ENCODE assay signal across 26 cellular contexts in genomic region chr2:85012431-85012830, GRCh38. TPM values are rescaled to one million over a fixed set of nuclear protein-coding genes. Genes with fewer than 3 reads are reported as not detected.
DNase-seq lines count a peak whose midpoint lies in the region; ATAC-seq and TF ChIP-seq lines count a peak whose summit lies in the region.
"Had no signal": no experiment of that assay in that cellular context is flagged by ENCODE, and none has a peak within 500 bp of the region (broad histone marks: within the 10 kb centered on the region; RNA-seq: fewer than 3 reads in every experiment).

No MANE protein-coding gene starts in this region.

- no peak for TF ChIP-seq CTCF in CD8-positive, alpha-beta T cell (IDR thresholded peaks at IDR 0.05)
- no peak for TF ChIP-seq CTCF in activated CD8-positive, alpha-beta T cell treated with anti-CD3 and anti-CD28 coated beads for 36 hours (IDR thresholded peaks at IDR 0.05)
- TF ChIP-seq CTCF in osteoblast (IDR thresholded peaks at IDR 0.05; ENCODE audit: extremely low read depth, low read depth, low read length): no peak

- POLR2A ChIA-PET in activated CD4-positive, alpha-beta T cell treated with anti-CD3 and anti-CD28 coated beads, Interleukin-2, amount 10 ng/mL, durations not matched to agents 7 days and 5 days (lab: Charles Lee): no interaction called here
- POLR2A ChIA-PET in CD8-positive, alpha-beta T cell (lab: Charles Lee): interaction anchor here (0.9 to 1.3 kb wide), 2 partner anchors 43 to 86 kb away, joined by 3 read pairs; no protein-coding TSS in a partner anchor
- POLR2A ChIA-PET in activated CD8-positive, alpha-beta T cell treated with anti-CD3 and anti-CD28 coated beads for 36 hours (lab: Charles Lee): interaction anchor here (1.7 kb wide), 1 partner anchor 86 kb away, joined by 6 read pairs; no protein-coding TSS in a partner anchor

- no peaks in the 10 kb centered on the region for H3K27me3 ChIP-seq in CD8-positive, alpha-beta T cell (ENCODE audit: insufficient read depth, low read length)
- no peaks in the 10 kb centered on the region for H3K27me3 ChIP-seq in osteoblast (ENCODE audit: insufficient read depth, low read length)
- H3K27me3 ChIP-seq: esophagus muscularis mucosa, gastroesophageal sphincter, neural progenitor cell, SJCRH30, spleen, suprapubic skin, vagina had no signal

- no peak overlapping the region for H2AFZ ChIP-seq in osteoblast (ENCODE audit: low read length)
- H2AFZ ChIP-seq: neural progenitor cell had no signal

- peaks cover 90% of the 10 kb centered on the region for H3K79me2 ChIP-seq in osteoblast (ENCODE audit: insufficient read depth, low read length)

- no peaks in the 10 kb centered on the region for H3K9me3 Mint-ChIP-seq in activated CD4-positive, alpha-beta T cell treated with anti-CD3 and anti-CD28 coated beads, Interleukin-2, amount 10 ng/mL, durations not matched to agents 7 days and 5 days
- H3K9me3 Mint-ChIP-seq in CD8-positive, alpha-beta T cell: no peaks in the 10 kb centered on the region
- peaks cover 10% of the 10 kb centered on the region for H3K9me3 Mint-ChIP-seq in activated CD8-positive, alpha-beta T cell treated with anti-CD3 and anti-CD28 coated beads for 36 hours
- no peaks in the 10 kb centered on the region for H3K9me3 Mint-ChIP-seq in immature natural killer cell

- peaks cover 36% of the 10 kb centered on the region for H3K4me1 ChIP-seq in CD8-positive, alpha-beta T cell (ENCODE audit: insufficient read depth, low read length)
- H3K4me1 ChIP-seq in osteoblast (ENCODE audit: insufficient read depth, low read length): peaks cover 24% of the 10 kb centered on the region
- H3K4me1 ChIP-seq: neural progenitor cell had no signal

- peak overlapping the region; percentile 48 for H3K27ac Mint-ChIP-seq in activated CD4-positive, alpha-beta T cell treated with anti-CD3 and anti-CD28 coated beads, Interleukin-2, amount 10 ng/mL, durations not matched to agents 7 days and 5 days
- H3K27ac Mint-ChIP-seq in CD8-positive, alpha-beta T cell: peak overlapping the region; percentile 66
- H3K27ac Mint-ChIP-seq in activated CD8-positive, alpha-beta T cell treated with anti-CD3 and anti-CD28 coated beads for 36 hours: peak overlapping the region; percentile 80
- peak overlapping the region in 4 of 6 donors; percentile 1 to 80 (median 28) for H3K27ac Mint-ChIP-seq in immature natural killer cell
- H3K27ac Mint-ChIP-seq: neural progenitor cell had no signal

- no peak for ATAC-seq in CD8-positive, alpha-beta T cell
- no peak for ATAC-seq in activated CD8-positive, alpha-beta T cell treated with anti-CD3 and anti-CD28 coated beads for 36 hours
- no peak for ATAC-seq in GM18873 (IDR thresholded peaks at IDR 0.05; ENCODE audit: low FRiP score, unreplicated experiment)
- ATAC-seq: gastroesophageal sphincter, PC-3, psoas muscle had no signal

- DNase-seq in activated CD4-positive, alpha-beta T cell treated with anti-CD3 and anti-CD28 coated beads, Interleukin-2, amount 10 ng/mL, durations not matched to agents 7 days and 5 days: no peak
- DNase-seq in activated CD4-positive, alpha-beta T cell treated with anti-CD3 and anti-CD28 coated beads for 1 hour: no peak
- no peak for DNase-seq in CD8-positive, alpha-beta T cell
- no peak for DNase-seq in activated CD8-positive, alpha-beta T cell treated with anti-CD3 and anti-CD28 coated beads for 36 hours
- no peak for DNase-seq in immature natural killer cell
- no peak for DNase-seq in osteoblast (ENCODE audit: insufficient read length, low spot score, missing footprints)
- no peak for DNase-seq in NCI-H82 (lab: John Stamatoyannopoulos, UW)
- DNase-seq: activated CD4-positive, alpha-beta T cell treated with anti-CD3 and anti-CD28 coated beads, Interleukin-2, amount 50 U/mL, for 1 hour; aorta; cerebellar nuclear complex; effector CD8-positive, alpha-beta T cell; NCI-H1694 treated with DMSO at 0.1 percent for 48 hours; NCI-H2227 treated with DMSO at 0.1 percent for 48 hours; NCI-H774; PC-3; psoas muscle; spleen; stimulated activated CD4-positive, alpha-beta T cell treated with anti-CD3 and anti-CD28 coated beads, Interleukin-4, amount 100 ng/mL, for 4 hours; T-helper 9 cell had no signal

- H3K4me1 Mint-ChIP-seq in activated CD4-positive, alpha-beta T cell treated with anti-CD3 and anti-CD28 coated beads, Interleukin-2, amount 10 ng/mL, durations not matched to agents 7 days and 5 days: peaks cover 73% of the 10 kb centered on the region
- H3K4me1 Mint-ChIP-seq in CD8-positive, alpha-beta T cell (ENCODE audit: low read depth): peaks cover 77% of the 10 kb centered on the region
- H3K4me1 Mint-ChIP-seq in activated CD8-positive, alpha-beta T cell treated with anti-CD3 and anti-CD28 coated beads for 36 hours (ENCODE audit: low read depth): peaks cover 84% of the 10 kb centered on the region
- H3K4me1 Mint-ChIP-seq in immature natural killer cell: peaks cover 74 to 84% of the 10 kb centered on the region in 2 donors

- no peak overlapping the region for H3K27ac ChIP-seq in CD8-positive, alpha-beta T cell (ENCODE audit: low read depth, low read length)
- no peak overlapping the region for H3K27ac ChIP-seq in osteoblast (ENCODE audit: low read depth, low read length)
- H3K27ac ChIP-seq: esophagus muscularis mucosa, gastroesophageal sphincter, neural progenitor cell, psoas muscle, SJCRH30, suprapubic skin, vagina had no signal

- no peak overlapping the region for H3K4me3 ChIP-seq in CD8-positive, alpha-beta T cell (ENCODE audit: low read depth, low read length)
- no peak overlapping the region for H3K4me3 ChIP-seq in osteoblast (ENCODE audit: insufficient read depth, low read length)
- H3K4me3 ChIP-seq: esophagus muscularis mucosa, gastroesophageal sphincter, neural progenitor cell, psoas muscle, SJCRH30, spleen, suprapubic skin, vagina had no signal

- no peaks in the 10 kb centered on the region for H3K27me3 Mint-ChIP-seq in activated CD4-positive, alpha-beta T cell treated with anti-CD3 and anti-CD28 coated beads, Interleukin-2, amount 10 ng/mL, durations not matched to agents 7 days and 5 days
- no peaks in the 10 kb centered on the region for H3K27me3 Mint-ChIP-seq in CD8-positive, alpha-beta T cell (ENCODE audit: low read depth)
- H3K27me3 Mint-ChIP-seq in activated CD8-positive, alpha-beta T cell treated with anti-CD3 and anti-CD28 coated beads for 36 hours: no peaks in the 10 kb centered on the region
- peaks cover 0 to 4% (median 0%) of the 10 kb centered on the region in 3 donors for H3K27me3 Mint-ChIP-seq in immature natural killer cell (ENCODE audit: low read depth in 3 of 3)

- H4K20me1 ChIP-seq in osteoblast (ENCODE audit: insufficient read depth, low read length): peaks cover 71% of the 10 kb centered on the region

- H3K36me3 Mint-ChIP-seq in activated CD4-positive, alpha-beta T cell treated with anti-CD3 and anti-CD28 coated beads, Interleukin-2, amount 10 ng/mL, durations not matched to agents 7 days and 5 days (ENCODE audit: low read depth): peaks cover 26% of the 10 kb centered on the region
- H3K36me3 Mint-ChIP-seq in CD8-positive, alpha-beta T cell: peaks cover 20% of the 10 kb centered on the region
- peaks cover 44% of the 10 kb centered on the region for H3K36me3 Mint-ChIP-seq in activated CD8-positive, alpha-beta T cell treated with anti-CD3 and anti-CD28 coated beads for 36 hours (ENCODE audit: low read depth)
- H3K36me3 Mint-ChIP-seq in immature natural killer cell: peaks cover under 1 to 7% (median 7%) of the 10 kb centered on the region in 3 donors

- H3K9me3 ChIP-seq in CD8-positive, alpha-beta T cell (ENCODE audit: low read length): no peaks in the 10 kb centered on the region
- no peaks in the 10 kb centered on the region for H3K9me3 ChIP-seq in osteoblast (ENCODE audit: low read depth, low read length)
- H3K9me3 ChIP-seq: esophagus muscularis mucosa, gastroesophageal sphincter, psoas muscle, SJCRH30, spleen, suprapubic skin, vagina had no signal

- intact Hi-C loops in CD8-positive, alpha-beta T cell (cut with DNase I, micrococcal nuclease): no loop called here
- intact Hi-C loops in activated CD8-positive, alpha-beta T cell treated with anti-CD3 and anti-CD28 coated beads for 36 hours (cut with micrococcal nuclease): loop anchor here (5.0 kb wide), 1 partner anchor 40 kb away; the partner anchor contains the start of gene KCMF1

- CTCF ChIA-PET in activated CD4-positive, alpha-beta T cell treated with anti-CD3 and anti-CD28 coated beads, Interleukin-2, amount 10 ng/mL, durations not matched to agents 7 days and 5 days (lab: Charles Lee): interaction anchor here (0.9 to 1.9 kb wide), 2 partner anchors 10 to 86 kb away, joined by 4 to 7 read pairs; no protein-coding TSS in a partner anchor
- CTCF ChIA-PET in CD8-positive, alpha-beta T cell (lab: Charles Lee): interaction anchor here (1.2 to 1.6 kb wide), 3 partner anchors 9 to 87 kb away, joined by 3 to 4 read pairs (median 4); no protein-coding TSS in a partner anchor
- CTCF ChIA-PET in activated CD8-positive, alpha-beta T cell treated with anti-CD3 and anti-CD28 coated beads for 36 hours (lab: Charles Lee): interaction anchor here (1.3 to 8.5 kb wide), 4 partner anchors 20 to 111 kb away, joined by 3 to 71 read pairs (median 14); no protein-coding TSS in a partner anchor

- no peak overlapping the region for H3K4me2 ChIP-seq in osteoblast (ENCODE audit: insufficient read depth, low read length)
- H3K4me2 ChIP-seq: neural progenitor cell had no signal

- peaks cover under 1% of the 10 kb centered on the region for H3K36me3 ChIP-seq in CD8-positive, alpha-beta T cell (ENCODE audit: insufficient read depth, low read length)
- peaks cover 2% of the 10 kb centered on the region for H3K36me3 ChIP-seq in osteoblast (ENCODE audit: insufficient read depth, low read length)
- H3K36me3 ChIP-seq: suprapubic skin, vagina had no signal

- H3K4me3 Mint-ChIP-seq in activated CD4-positive, alpha-beta T cell treated with anti-CD3 and anti-CD28 coated beads, Interleukin-2, amount 10 ng/mL, durations not matched to agents 7 days and 5 days: peak overlapping the region; percentile 17
- H3K4me3 Mint-ChIP-seq in CD8-positive, alpha-beta T cell: no peak overlapping the region
- H3K4me3 Mint-ChIP-seq in activated CD8-positive, alpha-beta T cell treated with anti-CD3 and anti-CD28 coated beads for 36 hours: peak overlapping the region; percentile 11
- H3K4me3 Mint-ChIP-seq in immature natural killer cell: peak overlapping the region in 1 of 5 donors; percentile 49
- H3K4me3 Mint-ChIP-seq: neural progenitor cell had no signal

RNA-seq across cellular contexts. Expression of gene KCMF1, which starts 41.5 kb away (rescaled TPM):
- total RNA-seq in activated CD4-positive, alpha-beta T cell treated with anti-CD3 and anti-CD28 coated beads, Interleukin-2, amount 10 ng/mL, durations not matched to agents 7 days and 5 days: 10 to 100 TPM; 74.7 to 75.7 TPM
- 10 to 100 TPM; 85.3 to 89.5 TPM for total RNA-seq in CD8-positive, alpha-beta T cell
- 100 to 1,000 TPM; 101 to 105 TPM for total RNA-seq in activated CD8-positive, alpha-beta T cell treated with anti-CD3 and anti-CD28 coated beads for 36 hours
- polyA plus RNA-seq in immature natural killer cell: 10 to 100 TPM; 19.4 to 29.2 (median 25.5) TPM
- 68.7 and 74.2 TPM in 2 replicates for total RNA-seq in osteoblast

Comparison
In these comparisons a context has a peak if more than half of its experiments do, and no peak if none do; other contexts are left out.
1. H3K27ac Mint-ChIP-seq: peak in every context shown above with its lines; median percentile 80 in activated CD8-positive, alpha-beta T cell treated with anti-CD3 and anti-CD28 coated beads for 36 hours; 66 in CD8-positive, alpha-beta T cell; 48 in activated CD4-positive, alpha-beta T cell treated with anti-CD3 and anti-CD28 coated beads, Interleukin-2, amount 10 ng/mL, durations not matched to agents 7 days and 5 days; 28 in immature natural killer cell.